In the genomic region with DNA sequence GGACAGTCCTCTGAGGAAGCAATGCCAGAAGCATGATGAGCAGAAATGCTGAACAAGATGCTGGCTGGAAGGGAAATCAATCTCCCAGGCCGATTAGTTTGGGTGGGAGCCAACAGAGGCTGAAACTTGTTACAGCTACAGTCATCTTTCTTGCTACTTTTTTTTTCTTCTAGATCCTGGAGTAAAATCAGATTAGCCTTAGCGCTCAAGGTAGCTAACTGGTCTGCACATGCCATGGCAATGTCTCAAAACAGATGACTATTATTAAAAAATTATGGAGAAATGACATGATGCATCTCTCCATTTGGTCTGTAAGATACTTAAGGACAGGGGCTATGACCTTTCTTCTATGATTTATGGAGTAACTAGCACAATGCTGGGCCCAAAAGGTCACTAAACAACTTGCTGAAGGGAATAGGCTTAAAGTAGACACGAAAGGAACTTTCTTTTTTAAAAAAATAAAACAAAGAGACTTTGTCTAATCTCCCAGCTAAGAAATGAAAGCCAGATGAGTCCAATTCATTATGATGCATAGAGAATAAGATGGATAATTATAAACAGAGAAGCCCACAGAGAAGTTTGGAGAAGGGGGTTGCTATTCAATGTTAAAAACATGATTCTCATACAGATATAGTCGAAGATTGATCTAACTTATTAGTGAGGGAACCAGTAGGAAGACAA, we compare ENCODE assay signal across 19 cellular contexts. TPM values are rescaled to one million over a fixed set of nuclear protein-coding genes. Genes with fewer than 3 reads are reported as not detected.
DNase-seq lines count a peak whose midpoint lies in the region; ATAC-seq and TF ChIP-seq lines count a peak whose summit lies in the region.
"Had no signal": no experiment of that assay in that cellular context is flagged by ENCODE, and none has a peak within 500 bp of the region (broad histone marks: within the 10 kb centered on the region; RNA-seq: fewer than 3 reads in every experiment).

No MANE protein-coding gene starts in this region.

- H3K4me3 ChIP-seq in ACC112 (ENCODE audit: low read depth, low read length) (no peak overlapping the region), Caco-2 (ENCODE audit: low read depth, low read length) (no peak overlapping the region), PC-9 (no peak overlapping the region)
- H3K4me3 ChIP-seq: gastroesophageal sphincter, HAP-1, spleen had no signal

- H3K4me1 ChIP-seq in ACC112 (ENCODE audit: control insufficient read depth, insufficient read depth, low read length, unreplicated experiment) (peaks cover 55% of the 10 kb centered on the region), Caco-2 (no peaks in the 10 kb centered on the region; the same call in 1 of the 2 replicates), PC-9 (replicated peaks; ENCODE audit: insufficient read depth) (peaks cover 21% of the 10 kb centered on the region)
- H3K4me1 ChIP-seq: gastroesophageal sphincter, spleen had no signal

- BruUV-seq in Caco-2 (replicated peaks; lab: Mats Ljungman, UMichigan) (no TSS peak), PC-9 (replicated peaks; lab: Mats Ljungman, UMichigan) (no TSS peak)

- intact Hi-C loops in Caco-2 (cut with micrococcal nuclease; ENCODE audit: unreplicated experiment) (no loop called here), PC-9 (cut with micrococcal nuclease; ENCODE audit: unreplicated experiment) (no loop called here)

- H3K27ac Mint-ChIP-seq in Caco-2 (ENCODE audit: unreplicated experiment): no peak overlapping the region
- no peak overlapping the region for H3K27ac Mint-ChIP-seq in activated T-helper 17 cell treated with anti-CD3 and anti-CD28 coated beads, Interleukin-2, amount 50 U/mL, for 72 hours
- H3K27ac Mint-ChIP-seq: CD4-positive, alpha-beta memory T cell had no signal

- H3K9me3 ChIP-seq in Caco-2 (peaks cover 10% of the 10 kb centered on the region), PC-9 (ENCODE audit: insufficient read depth, low read depth) (no peaks in the 10 kb centered on the region)
- H3K9me3 ChIP-seq: HAP-1 had no signal

- H3K27ac ChIP-seq in ACC112 (ENCODE audit: low read depth, low read length): peak overlapping the region; percentile 16; the same call in 1 of the 2 replicates
- no peak overlapping the region for H3K27ac ChIP-seq in PC-9
- H3K27ac ChIP-seq: gastroesophageal sphincter, spleen had no signal

- TF ChIP-seq CTCF in Caco-2 (IDR thresholded peaks at IDR 0.05; ENCODE audit: insufficient read depth in 1 of 2, low read depth in 1 of 2, low read length in 1 of 2, severe bottlenecking in 1 of 2, unreplicated experiment in 1 of 2): no peak
- no peak for TF ChIP-seq CTCF in PC-9 (conservative IDR thresholded peaks at IDR 0.05)

- H3K79me2 ChIP-seq in ACC112 (ENCODE audit: control insufficient read depth, insufficient read depth, low read length, unreplicated experiment) (no peaks in the 10 kb centered on the region), PC-9 (ENCODE audit: low read depth) (no peaks in the 10 kb centered on the region)

- no peaks in the 10 kb centered on the region for H3K27me3 Mint-ChIP-seq in Caco-2 (ENCODE audit: insufficient read depth, unreplicated experiment)
- peaks cover 30% of the 10 kb centered on the region for H3K27me3 Mint-ChIP-seq in activated T-helper 17 cell treated with anti-CD3 and anti-CD28 coated beads, Interleukin-2, amount 50 U/mL, for 72 hours

- CTCF ChIA-PET in Caco-2 (lab: Charles Lee): no interaction called here
- CTCF ChIA-PET in PC-9 (lab: Charles Lee): no interaction called here

- H4K20me1 ChIP-seq in PC-9 (ENCODE audit: insufficient read depth): no peaks in the 10 kb centered on the region

- H3K9me3 Mint-ChIP-seq in Caco-2 (ENCODE audit: unreplicated experiment): peaks cover 19% of the 10 kb centered on the region
- peaks cover 3% of the 10 kb centered on the region for H3K9me3 Mint-ChIP-seq in activated T-helper 17 cell treated with anti-CD3 and anti-CD28 coated beads, Interleukin-2, amount 50 U/mL, for 72 hours

- H3K36me3 ChIP-seq in ACC112 (ENCODE audit: insufficient read depth, low read length): no peaks in the 10 kb centered on the region
- H3K36me3 ChIP-seq in Caco-2 (ENCODE audit: control insufficient read depth, insufficient read depth, low read length): no peaks in the 10 kb centered on the region
- H3K36me3 ChIP-seq in PC-9 (ENCODE audit: low read depth): no peaks in the 10 kb centered on the region
- H3K36me3 ChIP-seq: gastroesophageal sphincter, HAP-1, spleen had no signal

- H2AFZ ChIP-seq in ACC112 (ENCODE audit: low read length, unreplicated experiment): peak overlapping the region; percentile 43
- H2AFZ ChIP-seq in PC-9: no peak overlapping the region

- H3K9me2 ChIP-seq in PC-9 (ENCODE audit: insufficient read depth): no peaks in the 10 kb centered on the region

- POLR2A ChIA-PET in Caco-2 (lab: Charles Lee): no interaction called here
- POLR2A ChIA-PET in PC-9 (lab: Charles Lee; ENCODE audit: unreplicated experiment): no interaction called here

- peak; percentile 13 for DNase-seq in M059J (ENCODE audit: low read depth)
- DNase-seq in cerebellar cortex (ENCODE audit: low spot score): peak; percentile 82
- peak; percentile 40 for DNase-seq in iris pigment epithelial cell (ENCODE audit: low read depth)
- DNase-seq in Caco-2: no peak
- no peak for DNase-seq in PC-9
- DNase-seq: activated CD4-positive, CD25-positive, alpha-beta regulatory T cell treated with anti-CD3 and anti-CD28 coated beads, Interleukin-2, amount 50 U/mL, for 72 hours; activated CD8-positive, alpha-beta memory T cell treated with anti-CD3 and anti-CD28 coated beads for 24 hours; CD4-positive, alpha-beta memory T cell; central memory CD4-positive, alpha-beta T cell; left colon; NCI-H1048; NCI-H526 treated with DMSO at 0.1 percent for 48 hours; PC-3; spleen had no signal

- H3K4me3 Mint-ChIP-seq in Caco-2 (ENCODE audit: unreplicated experiment): no peak overlapping the region
- H3K4me3 Mint-ChIP-seq in activated T-helper 17 cell treated with anti-CD3 and anti-CD28 coated beads, Interleukin-2, amount 50 U/mL, for 72 hours: no peak overlapping the region
- H3K4me3 Mint-ChIP-seq: CD4-positive, alpha-beta memory T cell had no signal

- H3K4me1 Mint-ChIP-seq in Caco-2 (ENCODE audit: low read depth, unreplicated experiment): peaks cover 8% of the 10 kb centered on the region
- no peaks in the 10 kb centered on the region for H3K4me1 Mint-ChIP-seq in activated T-helper 17 cell treated with anti-CD3 and anti-CD28 coated beads, Interleukin-2, amount 50 U/mL, for 72 hours
- H3K4me1 Mint-ChIP-seq: CD4-positive, alpha-beta memory T cell had no signal

- ATAC-seq in HG02870 (IDR thresholded peaks at IDR 0.05; ENCODE audit: unreplicated experiment): no peak
- ATAC-seq in activated T-helper 17 cell treated with anti-CD3 and anti-CD28 coated beads, Interleukin-2, amount 50 U/mL, for 72 hours (replicated peaks): no peak
- ATAC-seq: gastroesophageal sphincter, left colon, PC-3 had no signal

- no peak overlapping the region for H3K4me2 ChIP-seq in PC-9

- no peaks in the 10 kb centered on the region for H3K27me3 ChIP-seq in ACC112 (ENCODE audit: insufficient read depth, low read length)
- no peaks in the 10 kb centered on the region for H3K27me3 ChIP-seq in Caco-2 (replicated peaks; ENCODE audit: control insufficient read depth, insufficient read depth, low read length)
- H3K27me3 ChIP-seq in PC-9 (ENCODE audit: insufficient read depth, low read depth): no peaks in the 10 kb centered on the region

- peaks cover 17% of the 10 kb centered on the region; the same call in 1 of the 2 replicates for H3F3A ChIP-seq in PC-9 (ENCODE audit: insufficient read depth, low read depth)

- H3K36me3 Mint-ChIP-seq in Caco-2 (ENCODE audit: insufficient read depth, unreplicated experiment): peaks cover 6% of the 10 kb centered on the region
- no peaks in the 10 kb centered on the region for H3K36me3 Mint-ChIP-seq in activated T-helper 17 cell treated with anti-CD3 and anti-CD28 coated beads, Interleukin-2, amount 50 U/mL, for 72 hours (ENCODE audit: low read depth)

RNA-seq across cellular contexts. Expression of gene UTP25, which starts 42.5 kb away (rescaled TPM):
- total RNA-seq in M059J (2014; rRNA removed; shearing (Covaris generic)): 5.9 and 7.8 TPM in 2 replicates
- total RNA-seq in Caco-2 (2022): 9.5 and 9.8 TPM in 2 replicates
- total RNA-seq in activated T-helper 17 cell treated with anti-CD3 and anti-CD28 coated beads, Interleukin-2, amount 50 U/mL, for 72 hours: 10 to 100 TPM; 12.0 to 17.5 TPM
- 8.2 and 9.3 TPM in 2 replicates for total RNA-seq in PC-9 (2021)

Comparison
In these comparisons a context has a peak if more than half of its experiments do, and no peak if none do; other contexts are left out.
1. DNase-seq: peak in M059J (single experiment), cerebellar cortex (single experiment) and iris pigment epithelial cell (single experiment); none in Caco-2 (0 of 2) and PC-9 (0 of 2).